8 cellular contexts compared by ENCODE assay signal in the genomic region with DNA sequence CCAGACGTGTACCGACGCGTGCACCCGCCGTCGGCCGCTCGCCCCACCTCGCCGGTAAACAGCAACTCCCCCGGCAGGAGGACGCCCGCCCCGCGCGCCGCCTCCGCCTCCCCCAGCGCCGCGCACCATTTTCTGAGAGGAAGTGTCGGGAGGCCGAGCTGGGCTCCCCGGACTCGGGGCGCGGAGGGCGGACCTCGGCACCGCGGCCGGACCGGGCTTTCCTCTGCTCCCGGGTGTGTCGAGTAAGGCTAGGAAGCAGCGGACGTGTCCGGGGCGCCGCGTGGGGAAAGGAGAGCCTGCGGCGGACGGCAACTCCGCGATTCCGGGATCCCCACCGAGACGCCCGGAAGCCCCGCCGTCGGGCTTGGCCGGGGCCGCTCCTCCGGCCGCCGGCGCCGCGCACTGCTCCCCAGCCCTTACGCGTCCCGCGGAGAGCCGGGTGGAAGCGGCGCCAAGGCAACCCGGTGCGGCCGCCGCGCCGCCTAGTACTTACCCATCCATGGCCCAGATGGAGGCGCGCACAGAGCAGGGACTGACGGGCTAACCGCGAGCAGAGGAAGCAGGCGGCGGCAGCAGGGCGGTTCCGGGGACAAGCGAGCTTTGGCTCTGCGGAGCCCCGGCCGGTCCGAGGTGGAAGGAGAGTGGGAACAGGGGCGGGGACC. TPM values are rescaled to one million over a fixed set of nuclear protein-coding genes. Genes with fewer than 3 reads are reported as not detected.
DNase-seq lines count a peak whose midpoint lies in the region; ATAC-seq and TF ChIP-seq lines count a peak whose summit lies in the region.

A gene with protein sequence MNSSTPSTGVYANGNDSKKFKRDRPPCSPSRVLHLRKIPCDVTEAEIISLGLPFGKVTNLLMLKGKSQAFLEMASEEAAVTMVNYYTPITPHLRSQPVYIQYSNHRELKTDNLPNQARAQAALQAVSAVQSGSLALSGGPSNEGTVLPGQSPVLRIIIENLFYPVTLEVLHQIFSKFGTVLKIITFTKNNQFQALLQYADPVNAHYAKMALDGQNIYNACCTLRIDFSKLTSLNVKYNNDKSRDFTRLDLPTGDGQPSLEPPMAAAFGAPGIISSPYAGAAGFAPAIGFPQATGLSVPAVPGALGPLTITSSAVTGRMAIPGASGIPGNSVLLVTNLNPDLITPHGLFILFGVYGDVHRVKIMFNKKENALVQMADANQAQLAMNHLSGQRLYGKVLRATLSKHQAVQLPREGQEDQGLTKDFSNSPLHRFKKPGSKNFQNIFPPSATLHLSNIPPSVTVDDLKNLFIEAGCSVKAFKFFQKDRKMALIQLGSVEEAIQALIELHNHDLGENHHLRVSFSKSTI (minus strand): TSS at position 643 of the 662 bp plus-strand sequence. CDS start 35,754 bp downstream, outside the sequence.

- H3K36me3 Mint-ChIP-seq in endothelial cell (ENCODE audit: low read depth, unreplicated experiment), result peaks cover 5% of the 10 kb centered on the region

- no peaks in the 10 kb centered on the region for H3K9me3 Mint-ChIP-seq in endothelial cell (ENCODE audit: unreplicated experiment)

- peak; percentile 81 for DNase-seq in BE2C
- DNase-seq in NCI-H82 (lab: John Stamatoyannopoulos, UW), result peak; percentile 98
- DNase-seq in activated CD8-positive, alpha-beta memory T cell treated with anti-CD3 and anti-CD28 coated beads, Interleukin-2, amount 50 U/mL, for 48 hours, result peak; percentile 87
- DNase-seq in endothelial cell (ENCODE audit: low spot score), result peak; percentile 78
- DNase-seq in mucosa of descending colon, result peak; percentile 86 to 92 (median 91)
- peak; percentile 68 for DNase-seq in stimulated activated CD8-positive, alpha-beta memory T cell treated with anti-CD3 and anti-CD28 coated beads, Interleukin-4, amount 100 ng/mL, for 24 hours (ENCODE audit: low read depth)

- H3K4me3 Mint-ChIP-seq in endothelial cell (ENCODE audit: unreplicated experiment), result peak within 1 kb of the TSS; percentile 99

- H3K27me3 Mint-ChIP-seq in endothelial cell (ENCODE audit: unreplicated experiment), result peaks cover 12% of the 10 kb centered on the region

- H3K4me1 ChIP-seq in BE2C (no peaks in the 10 kb centered on the region), mucosa of descending colon (ENCODE audit: low read depth) (peaks cover 23% of the 10 kb centered on the region)

- no peaks in the 10 kb centered on the region for H3K9me3 ChIP-seq in BE2C
- H3K9me3 ChIP-seq in mucosa of descending colon, result no peaks in the 10 kb centered on the region

- intact Hi-C loops in mucosa of descending colon (cut with DNase I, micrococcal nuclease), result no loop called here

- ATAC-seq in GM19035 (IDR thresholded peaks at IDR 0.05; ENCODE audit: unreplicated experiment) (peak; percentile 59), HG03342 (IDR thresholded peaks at IDR 0.05; ENCODE audit: unreplicated experiment) (peak; percentile 58), mucosa of descending colon (peak; percentile 78)

- H3K4me1 Mint-ChIP-seq in endothelial cell (ENCODE audit: unreplicated experiment), result peaks cover 27% of the 10 kb centered on the region

- H3K4me3 ChIP-seq in BE2C (ENCODE audit: low read depth, low read length), result peak within 1 kb of the TSS; percentile 82
- H3K4me3 ChIP-seq in mucosa of descending colon, result peak within 1 kb of the TSS; percentile 99

- H3K36me3 ChIP-seq in BE2C, result no peaks in the 10 kb centered on the region
- H3K36me3 ChIP-seq in mucosa of descending colon (ENCODE audit: low read depth), result no peaks in the 10 kb centered on the region

- no peaks in the 10 kb centered on the region for H3K27me3 ChIP-seq in BE2C

- no peak for TF ChIP-seq CTCF in BE2C (IDR thresholded peaks at IDR 0.05; ENCODE audit: low read depth, low read length)
- no peak for TF ChIP-seq CTCF in endothelial cell (IDR thresholded peaks at IDR 0.05; ENCODE audit: unreplicated experiment)
- TF ChIP-seq CTCF in mucosa of descending colon (IDR thresholded peaks at IDR 0.05), result no peak

- H3K27ac Mint-ChIP-seq in endothelial cell (ENCODE audit: unreplicated experiment), result peak within 1 kb of the TSS; percentile 97

RNA-seq across cellular contexts. Expression of the gene that starts here (rescaled TPM):
- polyA plus RNA-seq in BE2C (2012; ENCODE audit: insufficient read depth, insufficient read length, low read depth), result 3.9 TPM
- 94.0 TPM for total RNA-seq in endothelial cell (ENCODE audit: unreplicated experiment)
- 100 to 1,000 TPM in 2 of 3 donors, 10 to 100 TPM in 1; 69.3 to 132 (median 125) TPM for total RNA-seq in mucosa of descending colon

Comparison
In these comparisons a context has a peak if more than half of its experiments do, and no peak if none do; other contexts are left out.
1. Peak in every context shown above with its lines: DNase-seq, ATAC-seq and H3K4me3 ChIP-seq.